In the genomic region with DNA sequence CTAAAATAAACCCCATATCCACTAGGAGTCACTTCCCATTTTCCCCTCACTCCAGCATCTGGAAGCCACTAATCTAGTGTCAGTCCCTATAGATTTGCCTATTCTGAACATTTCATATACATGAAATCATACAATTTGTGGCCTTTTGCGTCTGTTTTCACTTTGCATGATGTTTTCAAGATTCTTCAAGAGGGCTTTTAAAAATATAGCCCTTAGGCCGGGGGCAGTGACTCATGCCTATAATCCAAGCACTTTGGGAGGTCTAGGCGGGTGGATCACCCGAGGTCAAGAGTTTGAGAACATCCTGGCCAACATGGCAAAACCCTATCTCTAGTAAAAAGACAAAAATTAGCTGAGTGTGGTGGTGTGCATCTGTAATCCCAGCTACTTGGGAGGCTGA, we compare ENCODE assay signal across 1 cellular context.
TF ChIP-seq lines count a peak whose summit lies in the region.

No MANE protein-coding gene starts in this region.

TF ChIP-seq in A549, 52 proteins besides CTCF, POLR2A, EP300 and RAD21 (continued from another document):
- TF ChIP-seq, protein P1, sequence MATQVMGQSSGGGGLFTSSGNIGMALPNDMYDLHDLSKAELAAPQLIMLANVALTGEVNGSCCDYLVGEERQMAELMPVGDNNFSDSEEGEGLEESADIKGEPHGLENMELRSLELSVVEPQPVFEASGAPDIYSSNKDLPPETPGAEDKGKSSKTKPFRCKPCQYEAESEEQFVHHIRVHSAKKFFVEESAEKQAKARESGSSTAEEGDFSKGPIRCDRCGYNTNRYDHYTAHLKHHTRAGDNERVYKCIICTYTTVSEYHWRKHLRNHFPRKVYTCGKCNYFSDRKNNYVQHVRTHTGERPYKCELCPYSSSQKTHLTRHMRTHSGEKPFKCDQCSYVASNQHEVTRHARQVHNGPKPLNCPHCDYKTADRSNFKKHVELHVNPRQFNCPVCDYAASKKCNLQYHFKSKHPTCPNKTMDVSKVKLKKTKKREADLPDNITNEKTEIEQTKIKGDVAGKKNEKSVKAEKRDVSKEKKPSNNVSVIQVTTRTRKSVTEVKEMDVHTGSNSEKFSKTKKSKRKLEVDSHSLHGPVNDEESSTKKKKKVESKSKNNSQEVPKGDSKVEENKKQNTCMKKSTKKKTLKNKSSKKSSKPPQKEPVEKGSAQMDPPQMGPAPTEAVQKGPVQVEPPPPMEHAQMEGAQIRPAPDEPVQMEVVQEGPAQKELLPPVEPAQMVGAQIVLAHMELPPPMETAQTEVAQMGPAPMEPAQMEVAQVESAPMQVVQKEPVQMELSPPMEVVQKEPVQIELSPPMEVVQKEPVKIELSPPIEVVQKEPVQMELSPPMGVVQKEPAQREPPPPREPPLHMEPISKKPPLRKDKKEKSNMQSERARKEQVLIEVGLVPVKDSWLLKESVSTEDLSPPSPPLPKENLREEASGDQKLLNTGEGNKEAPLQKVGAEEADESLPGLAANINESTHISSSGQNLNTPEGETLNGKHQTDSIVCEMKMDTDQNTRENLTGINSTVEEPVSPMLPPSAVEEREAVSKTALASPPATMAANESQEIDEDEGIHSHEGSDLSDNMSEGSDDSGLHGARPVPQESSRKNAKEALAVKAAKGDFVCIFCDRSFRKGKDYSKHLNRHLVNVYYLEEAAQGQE (IDR thresholded peaks at IDR 0.05) = no peak
- TF ChIP-seq, protein P2, sequence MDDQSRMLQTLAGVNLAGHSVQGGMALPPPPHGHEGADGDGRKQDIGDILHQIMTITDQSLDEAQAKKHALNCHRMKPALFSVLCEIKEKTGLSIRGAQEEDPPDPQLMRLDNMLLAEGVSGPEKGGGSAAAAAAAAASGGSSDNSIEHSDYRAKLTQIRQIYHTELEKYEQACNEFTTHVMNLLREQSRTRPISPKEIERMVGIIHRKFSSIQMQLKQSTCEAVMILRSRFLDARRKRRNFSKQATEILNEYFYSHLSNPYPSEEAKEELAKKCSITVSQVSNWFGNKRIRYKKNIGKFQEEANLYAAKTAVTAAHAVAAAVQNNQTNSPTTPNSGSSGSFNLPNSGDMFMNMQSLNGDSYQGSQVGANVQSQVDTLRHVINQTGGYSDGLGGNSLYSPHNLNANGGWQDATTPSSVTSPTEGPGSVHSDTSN (IDR thresholded peaks at IDR 0.05) = no peak
- TF ChIP-seq SMC3 (IDR thresholded peaks at IDR 0.05) = no peak
- TF ChIP-seq CEBPB (IDR thresholded peaks at IDR 0.05) = no peak
- no peak for TF ChIP-seq JUNB (IDR thresholded peaks at IDR 0.05)
